In the genomic region with DNA sequence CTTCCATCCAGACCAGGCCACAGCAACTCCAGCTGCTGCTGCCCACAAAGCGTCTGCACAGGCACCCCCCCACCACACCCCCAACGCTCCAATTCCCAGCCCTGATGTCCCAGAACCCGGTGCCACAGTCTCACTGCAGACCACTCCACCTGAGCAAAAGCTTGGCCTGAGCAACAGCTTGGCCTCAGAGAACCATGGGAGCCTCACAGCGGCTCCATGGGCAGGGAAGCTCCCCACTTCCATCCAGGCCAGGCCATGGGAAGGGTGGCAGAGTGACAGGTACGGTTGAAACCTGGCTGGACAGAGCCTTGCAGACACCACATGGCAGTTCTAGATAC, we compare ENCODE assay signal across 7 cellular contexts. TPM values are rescaled to one million over a fixed set of nuclear protein-coding genes. Genes with fewer than 3 reads are reported as not detected.
DNase-seq lines count a peak whose midpoint lies in the region; ATAC-seq, FAIRE-seq and TF ChIP-seq lines count a peak whose summit lies in the region.
"Had no signal": no experiment of that assay in that cellular context is flagged by ENCODE, and none has a peak within 500 bp of the region (broad histone marks: within the 10 kb centered on the region; RNA-seq: fewer than 3 reads in every experiment).

No MANE protein-coding gene starts in this region.

- peak overlapping the region; percentile 12 for H3K9ac ChIP-seq in NT2/D1 (ENCODE audit: insufficient read length, low read depth)

- DNase-seq in NT2/D1 (ENCODE audit: low read depth, low spot score) (no peak), esophagus muscularis mucosa (ENCODE audit: extremely low spot score) (no peak), MG63 (no peak), HTR-8/SVneo (ENCODE audit: insufficient read length, low spot score) (no peak)
- DNase-seq: SHP77 had no signal

- intact Hi-C loops in esophagus muscularis mucosa (cut with DNase I), result loop anchor here (5.0 kb wide), 1 partner anchor 33 kb away; a partner anchor contains a TSS

- H3K4me1 ChIP-seq in NT2/D1 (ENCODE audit: insufficient read depth, insufficient read length) (peaks cover 28% of the 10 kb centered on the region), esophagus muscularis mucosa (peaks cover 57 to 96% (median 84%) of the 10 kb centered on the region in 4 donors)

- H3K9me3 ChIP-seq in NT2/D1 (ENCODE audit: insufficient read depth, low read length), result no peaks in the 10 kb centered on the region
- H3K9me3 ChIP-seq in esophagus muscularis mucosa, result no peaks in the 10 kb centered on the region
- no peaks in the 10 kb centered on the region for H3K9me3 ChIP-seq in MG63

- ATAC-seq in HG03520 (IDR thresholded peaks at IDR 0.05; ENCODE audit: unreplicated experiment), result no peak

- no peak for TF ChIP-seq POLR2A in esophagus muscularis mucosa (IDR thresholded peaks at IDR 0.05; ENCODE audit: low read depth)

- TF ChIP-seq EP300 in esophagus muscularis mucosa (IDR thresholded peaks at IDR 0.05), result no peak

- no peaks in the 10 kb centered on the region for H3K27me3 ChIP-seq in NT2/D1 (ENCODE audit: insufficient read depth, insufficient read length)
- H3K27me3 ChIP-seq in esophagus muscularis mucosa, result peaks cover 0 to 6% (median 0%) of the 10 kb centered on the region in 4 donors
- no peaks in the 10 kb centered on the region for H3K27me3 ChIP-seq in MG63

- FAIRE-seq in HTR-8/SVneo (lab: Jason Lieb, UNC), result no peak

- H3K27ac ChIP-seq in esophagus muscularis mucosa (replicated peaks in 1 of 4) (peak overlapping the region; percentile 81 to 91 (median 86)), skin epidermis (peak overlapping the region in 19 of 21 experiments; percentile 64 to 93 (median 83))

- H3K4me3 ChIP-seq in NT2/D1 (ENCODE audit: insufficient read length, low read depth), result no peak overlapping the region
- peak overlapping the region in 3 of 4 donors; percentile 43 to 55 (median 47) for H3K4me3 ChIP-seq in esophagus muscularis mucosa
- H3K4me3 ChIP-seq in skin epidermis, result no peak overlapping the region
- H3K4me3 ChIP-seq in MG63, result no peak overlapping the region

- WGBS in esophagus muscularis mucosa, result 60% methylated on average over 2 of the region's 5 CpGs

- H3K36me3 ChIP-seq in NT2/D1 (ENCODE audit: insufficient read depth, insufficient read length, low read length), result peaks cover 38% of the 10 kb centered on the region
- peaks cover 9 to 27% (median 20%) of the 10 kb centered on the region in 4 donors for H3K36me3 ChIP-seq in esophagus muscularis mucosa
- H3K36me3 ChIP-seq in MG63, result peaks cover 13% of the 10 kb centered on the region

- no peak for TF ChIP-seq CTCF in esophagus muscularis mucosa (IDR thresholded peaks at IDR 0.05)

RNA-seq across cellular contexts. Expression of a gene that starts 13.2 kb away (rescaled TPM):
- 100 to 1,000 TPM; 115 to 218 (median 154) TPM for total RNA-seq in esophagus muscularis mucosa
- 65.6 and 80.7 TPM in 2 replicates for total RNA-seq in MG63 (2014; rRNA removed; shearing (Covaris generic); ENCODE audit: low replicate concordance)

RNA-seq across cellular contexts. Expression of a gene that starts 24.1 kb away (rescaled TPM):
- 10 to 100 TPM in 2 of 4 donors, 1 to 10 TPM in 2; 3.7 to 12.5 (median 10.1) TPM for total RNA-seq in esophagus muscularis mucosa
- total RNA-seq in MG63 (2014; rRNA removed; shearing (Covaris generic); ENCODE audit: low replicate concordance), result 15.0 and 27.8 TPM in 2 replicates

RNA-seq across cellular contexts. Expression of a gene that starts 32.5 kb away (rescaled TPM):
- 1 to 10 TPM; 1.7 to 3.8 (median 2.5) TPM for total RNA-seq in esophagus muscularis mucosa
- total RNA-seq in MG63 (2014; rRNA removed; shearing (Covaris generic); ENCODE audit: low replicate concordance), result 0.15 and 0.46 TPM in 2 replicates

RNA-seq across cellular contexts. Expression of a gene that starts 32.8 kb away (rescaled TPM):
- total RNA-seq in esophagus muscularis mucosa, result 10 to 100 TPM in 3 of 4 donors, 1 to 10 TPM in 1; 5.8 to 22.9 (median 16.1) TPM
- 54.4 and 58.0 TPM in 2 replicates for total RNA-seq in MG63 (2014; rRNA removed; shearing (Covaris generic); ENCODE audit: low replicate concordance)

RNA-seq across cellular contexts. Expression of a gene that starts 43.2 kb away (rescaled TPM):
- total RNA-seq in esophagus muscularis mucosa, result 10 to 100 TPM; 10.2 to 19.5 (median 17.4) TPM
- total RNA-seq in MG63 (2014; rRNA removed; shearing (Covaris generic); ENCODE audit: low replicate concordance), result 8.5 and 21.5 TPM in 2 replicates

Comparison
In these comparisons a context has a peak if more than half of its experiments do, and no peak if none do; other contexts are left out.
1. H3K4me3 ChIP-seq: peak in esophagus muscularis mucosa (3 of 4); none in NT2/D1 (single experiment), skin epidermis (0 of 7) and MG63 (single experiment).